Comparison of ENCODE assay signal across 21 cellular contexts in genomic region chr12:82608706-82609105, GRCh38.
A peak's percentile ranks its signal among the peaks of the same experiment; 100 is the strongest.
DNase-seq lines count a peak whose midpoint lies in the region; ATAC-seq, FAIRE-seq and TF ChIP-seq lines count a peak whose summit lies in the region.
"Had no signal": no experiment of that assay in that cellular context is flagged by ENCODE, and none has a peak within 500 bp of the region (broad histone marks: within the 10 kb centered on the region; RNA-seq: fewer than 3 reads in every experiment).

No MANE protein-coding gene starts in this region.

- H3K9ac ChIP-seq in SK-N-MC (ENCODE audit: insufficient read length) = no peak overlapping the region

- no peak for TF ChIP-seq CTCF in HFFc6 (IDR thresholded peaks at IDR 0.05)

- H3K36me3 Mint-ChIP-seq in HFFc6 (ENCODE audit: low read depth) = no peaks in the 10 kb centered on the region; the same call in 1 of the 2 replicates
- H3K36me3 Mint-ChIP-seq: activated naive CD8-positive, alpha-beta T cell treated with anti-CD3 and anti-CD28 coated beads for 36 hours; CD4-positive, CD25-positive, alpha-beta regulatory T cell had no signal

- peaks cover 15% of the 10 kb centered on the region for H3K9me3 Mint-ChIP-seq in HFFc6
- H3K9me3 Mint-ChIP-seq: activated naive CD8-positive, alpha-beta T cell treated with anti-CD3 and anti-CD28 coated beads for 36 hours; endodermal cell had no signal

- peak; percentile 13 for DNase-seq in HFFc6
- DNase-seq in SK-N-MC (ENCODE audit: low read depth, low spot score) = peak; percentile 45
- DNase-seq in fibroblast of peridontal ligament (ENCODE audit: extremely low read depth) = peak; percentile 88
- peak; percentile 14 for DNase-seq in urothelium cell line (ENCODE audit: low spot score)
- DNase-seq: activated CD4-positive, alpha-beta T cell treated with anti-CD3 and anti-CD28 coated beads for 4 hours; activated naive CD8-positive, alpha-beta T cell treated with anti-CD3 and anti-CD28 coated beads for 36 hours; CD4-positive, CD25-positive, alpha-beta regulatory T cell; DMS79 treated with DMSO at 0.1 percent for 48 hours; endodermal cell; H7; head of caudate nucleus; mesenchymal stem cell; NCI-H1105; Right ventricle myocardium superior; sigmoid colon; T1000 had no signal

- H3K4me1 Mint-ChIP-seq in HFFc6 (ENCODE audit: low read depth) = no peaks in the 10 kb centered on the region
- H3K4me1 Mint-ChIP-seq: activated naive CD8-positive, alpha-beta T cell treated with anti-CD3 and anti-CD28 coated beads for 36 hours; CD4-positive, CD25-positive, alpha-beta regulatory T cell; central memory CD8-positive, alpha-beta T cell; endodermal cell had no signal

- peak overlapping the region; percentile 16; the same call in 1 of the 2 replicates for H3K4me3 ChIP-seq in SK-N-MC
- H3K4me3 ChIP-seq: sigmoid colon, thoracic aorta had no signal

- H3K9me3 ChIP-seq in SK-N-MC (ENCODE audit: low read depth, low read length) = no peaks in the 10 kb centered on the region
- H3K9me3 ChIP-seq: sigmoid colon, thoracic aorta had no signal

- no peak for FAIRE-seq in urothelium cell line (lab: Jason Lieb, UNC)

- ATAC-seq in GM19452 (IDR thresholded peaks at IDR 0.05; ENCODE audit: unreplicated experiment) (no peak), HG03095 (IDR thresholded peaks at IDR 0.05; ENCODE audit: unreplicated experiment) (no peak), GM18517 (IDR thresholded peaks at IDR 0.05; ENCODE audit: unreplicated experiment) (no peak)

- H3K4me3 Mint-ChIP-seq in HFFc6 = no peak overlapping the region
- H3K4me3 Mint-ChIP-seq: activated naive CD8-positive, alpha-beta T cell treated with anti-CD3 and anti-CD28 coated beads for 36 hours; central memory CD8-positive, alpha-beta T cell; endodermal cell had no signal

- H3K27me3 Mint-ChIP-seq in HFFc6 (ENCODE audit: insufficient read depth) = no peaks in the 10 kb centered on the region
- H3K27me3 Mint-ChIP-seq: activated naive CD8-positive, alpha-beta T cell treated with anti-CD3 and anti-CD28 coated beads for 36 hours; CD4-positive, CD25-positive, alpha-beta regulatory T cell; central memory CD8-positive, alpha-beta T cell had no signal

- no peaks in the 10 kb centered on the region for H3K36me3 ChIP-seq in SK-N-MC (ENCODE audit: insufficient read depth, low read length)
- H3K36me3 ChIP-seq: sigmoid colon, thoracic aorta had no signal

- H3K27ac Mint-ChIP-seq in HFFc6 = no peak overlapping the region
- H3K27ac Mint-ChIP-seq: activated naive CD8-positive, alpha-beta T cell treated with anti-CD3 and anti-CD28 coated beads for 36 hours; CD4-positive, CD25-positive, alpha-beta regulatory T cell; endodermal cell had no signal

- peak overlapping the region; percentile 52; the same call in 1 of the 2 replicates for H3K27ac ChIP-seq in SK-N-MC
- H3K27ac ChIP-seq: sigmoid colon, thoracic aorta had no signal

Comparison
In these comparisons a context has a peak if more than half of its experiments do, and no peak if none do; other contexts are left out.
1. DNase-seq: peak in every context shown above with its lines; median percentile 88 in fibroblast of peridontal ligament; 45 in SK-N-MC; 14 in urothelium cell line; 13 in HFFc6.